21 cellular contexts compared by ENCODE assay signal in the genomic region with DNA sequence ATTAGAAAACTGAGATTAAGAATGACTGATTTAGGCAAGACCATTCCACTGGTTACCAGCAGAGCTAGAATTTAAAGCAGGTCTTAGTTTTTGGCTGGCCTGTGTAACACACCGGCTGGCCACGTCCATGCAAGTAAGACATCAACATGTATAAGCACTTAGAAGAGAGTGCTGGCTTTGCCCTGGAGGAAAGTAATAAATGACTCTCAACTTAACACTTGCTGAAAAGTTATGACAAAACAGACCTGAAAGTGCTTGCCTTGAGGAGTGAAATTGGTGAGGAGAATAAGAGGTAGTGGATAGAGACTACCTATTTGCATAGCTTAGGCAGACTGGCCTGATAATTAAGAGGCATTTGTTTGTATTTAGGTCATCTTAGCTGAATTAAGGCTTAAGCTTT.
"Had no signal": no experiment of that assay in that cellular context is flagged by ENCODE, and none has a peak within 500 bp of the region (broad histone marks: within the 10 kb centered on the region; RNA-seq: fewer than 3 reads in every experiment).

No MANE protein-coding gene starts in this region.

- H3K27me3 Mint-ChIP-seq: activated CD4-positive, alpha-beta memory T cell treated with anti-CD3 and anti-CD28 coated beads for 36 hours; activated CD4-positive, alpha-beta T cell treated with anti-CD3 and anti-CD28 coated beads, Interleukin-2, amount 10 ng/mL, durations not matched to agents 7 days and 5 days; activated naive CD8-positive, alpha-beta T cell treated with anti-CD3 and anti-CD28 coated beads, Interleukin-2, amount 50 U/mL, for 24 hours; brain; central memory CD8-positive, alpha-beta T cell; T-cell had no signal

- H3K4me2 ChIP-seq: PC-9 had no signal

- H3K4me1 Mint-ChIP-seq: activated CD4-positive, alpha-beta T cell treated with anti-CD3 and anti-CD28 coated beads, Interleukin-2, amount 10 ng/mL, durations not matched to agents 7 days and 5 days; activated naive CD8-positive, alpha-beta T cell treated with anti-CD3 and anti-CD28 coated beads, Interleukin-2, amount 50 U/mL, for 24 hours; central memory CD8-positive, alpha-beta T cell; T-cell had no signal

- H3K4me3 Mint-ChIP-seq: activated CD4-positive, alpha-beta memory T cell treated with anti-CD3 and anti-CD28 coated beads for 36 hours; activated CD4-positive, alpha-beta T cell treated with anti-CD3 and anti-CD28 coated beads, Interleukin-2, amount 10 ng/mL, durations not matched to agents 7 days and 5 days; activated naive CD8-positive, alpha-beta T cell treated with anti-CD3 and anti-CD28 coated beads, Interleukin-2, amount 50 U/mL, for 24 hours; activated T-cell treated with anti-CD3 and anti-CD28 coated beads, Interleukin-2, amount 50 U/mL, for 4 hours; brain; central memory CD8-positive, alpha-beta T cell; T-cell had no signal

- H3K4me3 ChIP-seq: PC-9 had no signal

- H3K27ac ChIP-seq: PC-9 had no signal

- H3K36me3 Mint-ChIP-seq: activated CD4-positive, alpha-beta memory T cell treated with anti-CD3 and anti-CD28 coated beads for 36 hours; activated naive CD4-positive, alpha-beta T cell treated with anti-CD3 and anti-CD28 coated beads, Interleukin-2, amount 50 U/mL, for 72 hours; brain; T-cell had no signal

- H2AFZ ChIP-seq: PC-9 had no signal

- DNase-seq: activated CD4-positive, alpha-beta memory T cell treated with anti-CD3 and anti-CD28 coated beads for 36 hours; activated CD4-positive, alpha-beta T cell treated with anti-CD3 and anti-CD28 coated beads, Interleukin-2, amount 10 ng/mL, durations not matched to agents 7 days and 5 days; activated CD4-positive, CD25-positive, alpha-beta regulatory T cell; activated CD8-positive, alpha-beta memory T cell treated with anti-CD3 and anti-CD28 coated beads for 24 hours; activated effector memory CD4-positive, alpha-beta T cell treated with anti-CD3 and anti-CD28 coated beads, Interleukin-2, amount 50 U/mL, for 16 hours; activated naive CD4-positive, alpha-beta T cell treated with Interleukin-2 at 50 U/mL for 16 hours; activated naive CD8-positive, alpha-beta T cell treated with anti-CD3 and anti-CD28 coated beads, Interleukin-2, amount 50 U/mL, for 24 hours; activated T-cell treated with anti-CD3 and anti-CD28 coated beads, Interleukin-2, amount 50 U/mL, for 4 hours; amniotic stem cell; NCI-H1048; NCI-H146; NCI-H1930; NCI-H510A treated with DMSO at 0.1 percent for 48 hours; PC-9; SIG-M5; T-cell; T-helper 2 cell; T1000 had no signal

- ATAC-seq: activated naive CD4-positive, alpha-beta T cell treated with anti-CD3 and anti-CD28 coated beads, Interleukin-2, amount 50 U/mL, for 72 hours; activated naive CD8-positive, alpha-beta T cell treated with anti-CD3 and anti-CD28 coated beads, Interleukin-2, amount 50 U/mL, for 24 hours; activated T-cell treated with anti-CD3 and anti-CD28 coated beads, Interleukin-2, amount 50 U/mL, for 4 hours; T-cell had no signal

- H3K9me3 Mint-ChIP-seq: activated CD4-positive, alpha-beta T cell treated with anti-CD3 and anti-CD28 coated beads, Interleukin-2, amount 10 ng/mL, durations not matched to agents 7 days and 5 days; activated naive CD8-positive, alpha-beta T cell treated with anti-CD3 and anti-CD28 coated beads, Interleukin-2, amount 50 U/mL, for 24 hours; brain had no signal

- H3K27ac Mint-ChIP-seq: activated CD4-positive, alpha-beta memory T cell treated with anti-CD3 and anti-CD28 coated beads for 36 hours; activated CD4-positive, alpha-beta T cell treated with anti-CD3 and anti-CD28 coated beads, Interleukin-2, amount 10 ng/mL, durations not matched to agents 7 days and 5 days; activated naive CD8-positive, alpha-beta T cell treated with anti-CD3 and anti-CD28 coated beads, Interleukin-2, amount 50 U/mL, for 24 hours; brain; T-cell had no signal
